In the genomic region with DNA sequence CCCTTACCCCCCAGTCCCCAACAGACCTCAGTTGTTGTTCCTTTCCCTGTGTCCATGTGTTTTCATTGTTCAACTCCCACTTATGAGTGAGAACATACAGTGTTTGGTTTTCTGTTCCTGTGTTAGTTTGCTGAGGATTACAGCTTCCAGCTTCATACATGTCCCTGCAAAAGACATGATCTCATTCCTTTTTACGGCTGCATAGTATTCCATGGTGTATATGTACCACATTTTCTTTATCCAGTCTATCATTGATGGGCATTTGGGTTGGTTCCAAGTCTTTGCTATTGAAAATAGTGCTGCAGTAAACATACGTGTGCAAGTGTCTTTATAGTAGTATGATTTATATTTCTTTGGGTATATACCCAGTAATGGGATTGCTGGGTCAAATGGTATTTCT, we compare ENCODE assay signal across 4 cellular contexts.
DNase-seq lines count a peak whose midpoint lies in the region; ATAC-seq and TF ChIP-seq lines count a peak whose summit lies in the region.
"Not testable (repeated sequence)": the region's sequence is repeated elsewhere in the genome, so short reads cannot be mapped to it uniquely, and the experiment has no call there.

No MANE protein-coding gene starts in this region.

- not testable (repeated sequence) for H3K27me3 Mint-ChIP-seq in activated CD4-positive, alpha-beta T cell treated with anti-CD3 and anti-CD28 coated beads, Interleukin-2, amount 10 ng/mL, durations not matched to agents 7 days and 5 days; natural killer cell treated with Interleukin-12 subunit alpha and Interleukin-12 subunit beta and Interleukin-15 and Interleukin-18, amount 100 ng/mL, for 72 hours

- not testable (repeated sequence) for H3K9me3 ChIP-seq in HEK293 (ENCODE audit: control insufficient read depth, insufficient read depth, low read depth, low read length)

- H3K36me3 Mint-ChIP-seq in activated CD4-positive, alpha-beta T cell treated with anti-CD3 and anti-CD28 coated beads, Interleukin-2, amount 10 ng/mL, durations not matched to agents 7 days and 5 days (ENCODE audit: low read depth): peaks cover 10% of the 10 kb centered on the region
- H3K36me3 Mint-ChIP-seq in natural killer cell treated with Interleukin-12 subunit alpha and Interleukin-12 subunit beta and Interleukin-15 and Interleukin-18, amount 100 ng/mL, for 72 hours: peaks cover 16% of the 10 kb centered on the region

- DNase-seq in activated CD4-positive, alpha-beta T cell treated with anti-CD3 and anti-CD28 coated beads, Interleukin-2, amount 10 ng/mL, durations not matched to agents 7 days and 5 days; natural killer cell treated with Interleukin-12 subunit alpha and Interleukin-12 subunit beta and Interleukin-15 and Interleukin-18, amount 100 ng/mL, for 72 hours (ENCODE audit: low spot score): not testable (repeated sequence)

- H3K27ac Mint-ChIP-seq in activated CD4-positive, alpha-beta T cell treated with anti-CD3 and anti-CD28 coated beads, Interleukin-2, amount 10 ng/mL, durations not matched to agents 7 days and 5 days: peak overlapping the region; percentile 41
- peak overlapping the region; percentile 72 to 90 for H3K27ac Mint-ChIP-seq in natural killer cell treated with Interleukin-12 subunit alpha and Interleukin-12 subunit beta and Interleukin-15 and Interleukin-18, amount 100 ng/mL, for 72 hours

- CTCF ChIA-PET in HEK293 (lab: Yijun Ruan, JAX): interaction anchor here (0.6 to 1.1 kb wide), 3 partner anchors 9 to 120 kb away, joined by 3 read pairs; no protein-coding TSS in a partner anchor
- CTCF ChIA-PET in activated CD4-positive, alpha-beta T cell treated with anti-CD3 and anti-CD28 coated beads, Interleukin-2, amount 10 ng/mL, durations not matched to agents 7 days and 5 days (lab: Charles Lee): interaction anchor here (6.5 kb wide), 1 partner anchor 9 kb away, joined by 43 read pairs; no protein-coding TSS in a partner anchor

- H3K4me1 ChIP-seq in HEK293 (ENCODE audit: control insufficient read depth, insufficient read depth, low read length): not testable (repeated sequence)

- TF ChIP-seq CTCF in HEK293 (tag by site-specific recombination; IDR thresholded peaks at IDR 0.05): not testable (repeated sequence)

- POLR2A ChIA-PET in HEK293 (lab: Yijun Ruan, JAX); activated CD4-positive, alpha-beta T cell treated with anti-CD3 and anti-CD28 coated beads, Interleukin-2, amount 10 ng/mL, durations not matched to agents 7 days and 5 days (lab: Charles Lee): not testable (repeated sequence)

- H3K4me1 Mint-ChIP-seq in activated CD4-positive, alpha-beta T cell treated with anti-CD3 and anti-CD28 coated beads, Interleukin-2, amount 10 ng/mL, durations not matched to agents 7 days and 5 days: peaks cover 31% of the 10 kb centered on the region
- peaks cover 63% of the 10 kb centered on the region in 2 donors for H3K4me1 Mint-ChIP-seq in natural killer cell treated with Interleukin-12 subunit alpha and Interleukin-12 subunit beta and Interleukin-15 and Interleukin-18, amount 100 ng/mL, for 72 hours (ENCODE audit: low read depth in 2 of 2)

- H3K4me3 ChIP-seq in HEK293 (ENCODE audit: low read depth, low read length): not testable (repeated sequence)

- not testable (repeated sequence) for H3K9me3 Mint-ChIP-seq in activated CD4-positive, alpha-beta T cell treated with anti-CD3 and anti-CD28 coated beads, Interleukin-2, amount 10 ng/mL, durations not matched to agents 7 days and 5 days; natural killer cell treated with Interleukin-12 subunit alpha and Interleukin-12 subunit beta and Interleukin-15 and Interleukin-18, amount 100 ng/mL, for 72 hours

- not testable (repeated sequence) for H3K27ac ChIP-seq in HEK293 (ENCODE audit: extremely low read depth, low read depth, low read length)

- not testable (repeated sequence) for H3K4me3 Mint-ChIP-seq in activated CD4-positive, alpha-beta T cell treated with anti-CD3 and anti-CD28 coated beads, Interleukin-2, amount 10 ng/mL, durations not matched to agents 7 days and 5 days; natural killer cell treated with Interleukin-12 subunit alpha and Interleukin-12 subunit beta and Interleukin-15 and Interleukin-18, amount 100 ng/mL, for 72 hours

- not testable (repeated sequence) for H3K36me3 ChIP-seq in HEK293 (ENCODE audit: control insufficient read depth in 2 of 2, insufficient read depth in 1 of 2, low read length in 2 of 2)

- not testable (repeated sequence) for ATAC-seq in SK-N-SH treated with all-trans-retinoic acid at 6 μM for 48 hours; natural killer cell treated with Interleukin-12 subunit alpha and Interleukin-12 subunit beta and Interleukin-15 and Interleukin-18, amount 100 ng/mL, for 72 hours

TF ChIP-seq in HEK293, 187 proteins besides CTCF, POLR2A, EP300 and RAD21:
- TF ChIP-seq ZNF146 (tag by site-specific recombination; IDR thresholded peaks at IDR 0.05): peak; percentile 82
TF ChIP-seq in HEK293: peak in this region for 1; not testable (repeated sequence) for 186.

TF ChIP-seq in SK-N-SH treated with all-trans-retinoic acid at 6 μM for 48 hours, 23 proteins besides CTCF, POLR2A, EP300 and RAD21:
- TF ChIP-seq ZNF8 (CRISPR knock-in tag; IDR thresholded peaks at IDR 0.05): peak; percentile 56; the same call in 1 of the 2 replicates
